In genomic region chr17:57834146-57834741, GRCh38 we compare ENCODE assay signal across 9 cellular contexts. TPM values are rescaled to one million over a fixed set of nuclear protein-coding genes. Genes with fewer than 3 reads are reported as not detected.
A peak's percentile ranks its signal among the peaks of the same experiment; 100 is the strongest.
DNase-seq lines count a peak whose midpoint lies in the region; ATAC-seq, FAIRE-seq and TF ChIP-seq lines count a peak whose summit lies in the region.
"Had no signal": no experiment of that assay in that cellular context is flagged by ENCODE, and none has a peak within 500 bp of the region (broad histone marks: within the 10 kb centered on the region; RNA-seq: fewer than 3 reads in every experiment).

No MANE protein-coding gene starts in this region.

- no peak overlapping the region for H3K27ac Mint-ChIP-seq in endothelial cell (ENCODE audit: unreplicated experiment)

- no peak for FAIRE-seq in pancreas (lab: Jason Lieb, UNC)

- peak overlapping the region; percentile 11 for H3K4me3 ChIP-seq in endocrine pancreas (ENCODE audit: control insufficient read depth, insufficient read depth, low read length)
- no peak overlapping the region for H3K4me3 ChIP-seq in pancreas
- no peak overlapping the region for H3K4me3 ChIP-seq in suprapubic skin
- H3K4me3 ChIP-seq: skin epidermis had no signal

- H3K4me3 Mint-ChIP-seq in endothelial cell (ENCODE audit: unreplicated experiment), result no peak overlapping the region

- no peak for TF ChIP-seq POLR2A in suprapubic skin (IDR thresholded peaks at IDR 0.05)

- DNase-seq in NCI-H2171 (lab: John Stamatoyannopoulos, UW), result peak; percentile 17
- peak in 3 of 6 donors; percentile 30 to 80 (median 69) for DNase-seq in pancreas
- no peak for DNase-seq in suprapubic skin (ENCODE audit: low spot score in 2 of 2)
- no peak for DNase-seq in endothelial cell (ENCODE audit: low spot score)

- WGBS in pancreas, 2 donors, result 34 to 39% methylated on average over 13 of the region's 13 CpGs
- 55% methylated on average over 13 of the region's 13 CpGs for WGBS in suprapubic skin

- peaks cover 3% of the 10 kb centered on the region for H3K36me3 Mint-ChIP-seq in endothelial cell (ENCODE audit: low read depth, unreplicated experiment)

- H3K9ac ChIP-seq in endocrine pancreas (ENCODE audit: control insufficient read depth, insufficient read depth, low read length), result no peak overlapping the region

- no peak for TF ChIP-seq EP300 in suprapubic skin (IDR thresholded peaks at IDR 0.05)

- H3K27me3 Mint-ChIP-seq in endothelial cell (ENCODE audit: unreplicated experiment), result peaks cover 6% of the 10 kb centered on the region

- TF ChIP-seq CTCF in GM12873 (IDR thresholded peaks at IDR 0.05; ENCODE audit: insufficient read depth, low read depth, low read length, missing control alignments) (peak; percentile 7), pancreas (IDR thresholded peaks at IDR 0.05) (peak in 1 of 4 donors; percentile 26), suprapubic skin (IDR thresholded peaks at IDR 0.05) (no peak), endothelial cell (IDR thresholded peaks at IDR 0.05; ENCODE audit: unreplicated experiment) (no peak)

- H3K9me3 Mint-ChIP-seq in endothelial cell (ENCODE audit: unreplicated experiment), result no peaks in the 10 kb centered on the region

- intact Hi-C loops in pancreas (cut with DNase I), result no loop called here

- H3K27ac ChIP-seq in pancreas, result no peak overlapping the region
- H3K27ac ChIP-seq in suprapubic skin, result no peak overlapping the region
- H3K27ac ChIP-seq: skin epidermis had no signal

- H3K4me1 Mint-ChIP-seq in endothelial cell (ENCODE audit: unreplicated experiment), result peaks cover 3% of the 10 kb centered on the region

- ATAC-seq in pancreas (peak; percentile 79 to 84 (median 81)), HG02938 (IDR thresholded peaks at IDR 0.05; ENCODE audit: unreplicated experiment) (no peak), HG03280 (IDR thresholded peaks at IDR 0.05; ENCODE audit: unreplicated experiment) (no peak)

- H3K27me3 ChIP-seq in endocrine pancreas (ENCODE audit: control insufficient read depth, insufficient read depth, low read length), result no peaks in the 10 kb centered on the region
- no peaks in the 10 kb centered on the region for H3K27me3 ChIP-seq in pancreas
- H3K27me3 ChIP-seq in suprapubic skin, result no peaks in the 10 kb centered on the region

- H3K4me1 ChIP-seq in endocrine pancreas (ENCODE audit: control insufficient read depth, insufficient read depth, low read length) (peaks cover 11% of the 10 kb centered on the region), pancreas (peaks cover 0 to 3% (median 0%) of the 10 kb centered on the region in 3 donors), suprapubic skin (peaks cover 12% of the 10 kb centered on the region)

- peaks cover 3% of the 10 kb centered on the region for H3K36me3 ChIP-seq in endocrine pancreas (ENCODE audit: control insufficient read depth, insufficient read depth, low read length)
- peaks cover 0 to 4% (median 0%) of the 10 kb centered on the region in 3 donors for H3K36me3 ChIP-seq in pancreas
- peaks cover 10% of the 10 kb centered on the region for H3K36me3 ChIP-seq in suprapubic skin

- H3K9me3 ChIP-seq in endocrine pancreas (ENCODE audit: control insufficient read depth, low read length) (no peaks in the 10 kb centered on the region), pancreas (no peaks in the 10 kb centered on the region), suprapubic skin (no peaks in the 10 kb centered on the region)

RNA-seq across cellular contexts. Expression of gene MRPS23, which starts 15.6 kb away (rescaled TPM):
- total RNA-seq in pancreas, result 10 to 100 TPM; 12.7 to 25.4 (median 15.5) TPM
- 10 to 100 TPM in 1 of 2 donors, 1 to 10 TPM in 1; 5.8 to 15.8 TPM for polyA plus RNA-seq in pancreas
- 10 to 100 TPM in 3 of 4 donors, 1 to 10 TPM in 1; 7.4 to 15.2 (median 12.5) TPM for total RNA-seq in suprapubic skin
- 39.3 TPM for total RNA-seq in endothelial cell (ENCODE audit: unreplicated experiment)

Comparison
In these comparisons a context has a peak if more than half of its experiments do, and no peak if none do; other contexts are left out.
1. ATAC-seq: peak in pancreas (4 of 4); none in HG02938 (single experiment) and HG03280 (single experiment).